9 cellular contexts compared by ENCODE assay signal in genomic region chr2:68925298-68925885, GRCh38. TPM values are rescaled to one million over a fixed set of nuclear protein-coding genes. Genes with fewer than 3 reads are reported as not detected.
DNase-seq lines count a peak whose midpoint lies in the region; ATAC-seq and TF ChIP-seq lines count a peak whose summit lies in the region.
"Had no signal": no experiment of that assay in that cellular context is flagged by ENCODE, and none has a peak within 500 bp of the region (broad histone marks: within the 10 kb centered on the region; RNA-seq: fewer than 3 reads in every experiment).

No MANE protein-coding gene starts in this region.

- TF ChIP-seq CTCF in OCI-LY1 (IDR thresholded peaks at IDR 0.05; ENCODE audit: low read length), result peak; percentile 92
- TF ChIP-seq CTCF in gastroesophageal sphincter (IDR thresholded peaks at IDR 0.05), result peak; percentile 87 to 94 (median 90)

- no peaks in the 10 kb centered on the region for H3K79me2 ChIP-seq in OCI-LY1 (ENCODE audit: insufficient read depth, low read length)

- H3K36me3 ChIP-seq in OCI-LY1 (ENCODE audit: insufficient read depth, low read length), result no peaks in the 10 kb centered on the region
- H3K36me3 ChIP-seq in gastroesophageal sphincter, result no peaks in the 10 kb centered on the region
- H3K36me3 ChIP-seq: BLaER1 had no signal

- 27 to 40% methylated on average over 8 of the region's 8 CpGs for WGBS in gastroesophageal sphincter (ENCODE audit: low coverage in 1 of 2), 2 donors

- peaks cover 18% of the 10 kb centered on the region for H3K27me3 Mint-ChIP-seq in activated T-helper 1 cell treated with anti-CD3 and anti-CD28 coated beads, Interleukin-12 subunit alpha, Interleukin-12 subunit beta, Interleukin-2, Interleukin-4 antibody, amounts not matched to agents 30 ng/mL and 10 ng/mL and 1 ng/mL, durations not matched to agents 14 hours and 24 hours and 36 hours (ENCODE audit: insufficient read depth)

- peaks cover 4% of the 10 kb centered on the region for H3K4me1 ChIP-seq in OCI-LY1 (ENCODE audit: insufficient read depth, low read length, severe bottlenecking)
- H3K4me1 ChIP-seq in gastroesophageal sphincter, result no peaks in the 10 kb centered on the region
- H3K4me1 ChIP-seq: BLaER1 had no signal

- H3K4me1 Mint-ChIP-seq in activated T-helper 1 cell treated with anti-CD3 and anti-CD28 coated beads, Interleukin-12 subunit alpha, Interleukin-12 subunit beta, Interleukin-2, Interleukin-4 antibody, amounts not matched to agents 30 ng/mL and 10 ng/mL and 1 ng/mL, durations not matched to agents 14 hours and 24 hours and 36 hours (ENCODE audit: low read depth), result peaks cover 12% of the 10 kb centered on the region

- no peaks in the 10 kb centered on the region for H3K9me3 ChIP-seq in OCI-LY1 (ENCODE audit: low read length)
- H3K9me3 ChIP-seq in gastroesophageal sphincter, result no peaks in the 10 kb centered on the region
- H3K9me3 ChIP-seq: BLaER1 had no signal

- no peak for TF ChIP-seq EP300 in gastroesophageal sphincter (IDR thresholded peaks at IDR 0.05)

- no peaks in the 10 kb centered on the region for H3K9me3 Mint-ChIP-seq in activated T-helper 1 cell treated with anti-CD3 and anti-CD28 coated beads, Interleukin-12 subunit alpha, Interleukin-12 subunit beta, Interleukin-2, Interleukin-4 antibody, amounts not matched to agents 30 ng/mL and 10 ng/mL and 1 ng/mL, durations not matched to agents 14 hours and 24 hours and 36 hours

- H3K9me2 ChIP-seq in OCI-LY1 (ENCODE audit: low read depth, low read length), result no peaks in the 10 kb centered on the region

- 0 out of 2 replicates have a peak overlapping the region, but pooled peaks have one; percentile 4 for H3K4me2 ChIP-seq in OCI-LY1 (ENCODE audit: low read length)
- H3K4me2 ChIP-seq: BLaER1 had no signal

- H3K27me3 ChIP-seq in OCI-LY1 (ENCODE audit: insufficient read depth, low read length) (no peaks in the 10 kb centered on the region), gastroesophageal sphincter (no peaks in the 10 kb centered on the region)
- H3K27me3 ChIP-seq: BLaER1 had no signal

- peak; percentile 44 for DNase-seq in DMS79 treated with DMSO at 0.1 percent for 48 hours (lab: John Stamatoyannopoulos, UW)
- DNase-seq in DMS79 (lab: John Stamatoyannopoulos, UW), result no peak
- DNase-seq in activated T-helper 1 cell treated with anti-CD3 and anti-CD28 coated beads, Interleukin-12 subunit alpha, Interleukin-12 subunit beta, Interleukin-2, Interleukin-4 antibody, amounts not matched to agents 30 ng/mL and 10 ng/mL and 1 ng/mL, durations not matched to agents 14 hours and 24 hours and 36 hours (ENCODE audit: low spot score), result peak; percentile 34
- DNase-seq in pons (ENCODE audit: low spot score), result peak; percentile 40
- no peak for DNase-seq in NCI-H774 (lab: John Stamatoyannopoulos, UW)

- ATAC-seq in HG03354 (IDR thresholded peaks at IDR 0.05; ENCODE audit: poor library complexity, severe bottlenecking, unreplicated experiment) (peak; percentile 74), gastroesophageal sphincter (no peak)

- intact Hi-C loops in activated T-helper 1 cell treated with anti-CD3 and anti-CD28 coated beads, Interleukin-12 subunit alpha, Interleukin-12 subunit beta, Interleukin-2, Interleukin-4 antibody, amounts not matched to agents 30 ng/mL and 10 ng/mL and 1 ng/mL, durations not matched to agents 14 hours and 24 hours and 36 hours (cut with micrococcal nuclease), result loop anchor here (1.0 kb wide), 6 partner anchors 17 to 462 kb away; no protein-coding TSS in a partner anchor

- H3K9ac ChIP-seq in OCI-LY1 (ENCODE audit: low read length), result no peak overlapping the region
- H3K9ac ChIP-seq: BLaER1 had no signal

- H3K4me3 ChIP-seq in OCI-LY1 (ENCODE audit: low read depth, low read length, poor library complexity, severe bottlenecking) (no peak overlapping the region), gastroesophageal sphincter (no peak overlapping the region)
- H3K4me3 ChIP-seq: BLaER1 had no signal

- H3K36me3 Mint-ChIP-seq in activated T-helper 1 cell treated with anti-CD3 and anti-CD28 coated beads, Interleukin-12 subunit alpha, Interleukin-12 subunit beta, Interleukin-2, Interleukin-4 antibody, amounts not matched to agents 30 ng/mL and 10 ng/mL and 1 ng/mL, durations not matched to agents 14 hours and 24 hours and 36 hours (ENCODE audit: low read depth), result no peaks in the 10 kb centered on the region

- no peak overlapping the region for H3K4me3 Mint-ChIP-seq in activated T-helper 1 cell treated with anti-CD3 and anti-CD28 coated beads, Interleukin-12 subunit alpha, Interleukin-12 subunit beta, Interleukin-2, Interleukin-4 antibody, amounts not matched to agents 30 ng/mL and 10 ng/mL and 1 ng/mL, durations not matched to agents 14 hours and 24 hours and 36 hours

- TF ChIP-seq POLR2A in gastroesophageal sphincter (IDR thresholded peaks at IDR 0.05), result no peak

- no peaks in the 10 kb centered on the region for H3F3A ChIP-seq in OCI-LY1 (ENCODE audit: insufficient read depth, low read length)

- no peaks in the 10 kb centered on the region for H4K20me1 ChIP-seq in OCI-LY1 (ENCODE audit: insufficient read depth, low read length)
- H4K20me1 ChIP-seq: BLaER1 had no signal

- H3K27ac ChIP-seq in OCI-LY1 (ENCODE audit: low read depth, low read length, poor library complexity, severe bottlenecking) (no peak overlapping the region), gastroesophageal sphincter (no peak overlapping the region)
- H3K27ac ChIP-seq: BLaER1 had no signal

- no peak overlapping the region for H3K27ac Mint-ChIP-seq in activated T-helper 1 cell treated with anti-CD3 and anti-CD28 coated beads, Interleukin-12 subunit alpha, Interleukin-12 subunit beta, Interleukin-2, Interleukin-4 antibody, amounts not matched to agents 30 ng/mL and 10 ng/mL and 1 ng/mL, durations not matched to agents 14 hours and 24 hours and 36 hours

- H2AFZ ChIP-seq in OCI-LY1 (ENCODE audit: low read length), result no peak overlapping the region

RNA-seq across cellular contexts. Expression of gene GKN2, which starts 27.3 kb away (rescaled TPM):
- total RNA-seq in activated T-helper 1 cell treated with anti-CD3 and anti-CD28 coated beads, Interleukin-12 subunit alpha, Interleukin-12 subunit beta, Interleukin-2, Interleukin-4 antibody, amounts not matched to agents 30 ng/mL and 10 ng/mL and 1 ng/mL, durations not matched to agents 14 hours and 24 hours and 36 hours, result not detected in 2 replicates
- total RNA-seq in gastroesophageal sphincter, result not detected

RNA-seq across cellular contexts. Expression of gene GKN1, which starts 49.0 kb away (rescaled TPM):
- total RNA-seq in activated T-helper 1 cell treated with anti-CD3 and anti-CD28 coated beads, Interleukin-12 subunit alpha, Interleukin-12 subunit beta, Interleukin-2, Interleukin-4 antibody, amounts not matched to agents 30 ng/mL and 10 ng/mL and 1 ng/mL, durations not matched to agents 14 hours and 24 hours and 36 hours, result not detected in 2 replicates
- total RNA-seq in gastroesophageal sphincter, result 1 to 10 TPM in 1 of 4 donors, under 1 TPM in 1, not detected in 2; 0.62 to 4.7 TPM

RNA-seq across cellular contexts. Expression of gene BMP10, which starts 54.2 kb away (rescaled TPM):
- not detected in 2 replicates for total RNA-seq in activated T-helper 1 cell treated with anti-CD3 and anti-CD28 coated beads, Interleukin-12 subunit alpha, Interleukin-12 subunit beta, Interleukin-2, Interleukin-4 antibody, amounts not matched to agents 30 ng/mL and 10 ng/mL and 1 ng/mL, durations not matched to agents 14 hours and 24 hours and 36 hours
- total RNA-seq in gastroesophageal sphincter, result under 1 TPM in 1 of 4 donors, not detected in 3; 0.19 TPM

Comparison
In these comparisons a context has a peak if more than half of its experiments do, and no peak if none do; other contexts are left out.
1. DNase-seq: peak in DMS79 treated with DMSO at 0.1 percent for 48 hours (single experiment), activated T-helper 1 cell treated with anti-CD3 and anti-CD28 coated beads, Interleukin-12 subunit alpha, Interleukin-12 subunit beta, Interleukin-2, Interleukin-4 antibody, amounts not matched to agents 30 ng/mL and 10 ng/mL and 1 ng/mL, durations not matched to agents 14 hours and 24 hours and 36 hours (single experiment) and pons (single experiment); none in DMS79 (single experiment) and NCI-H774 (single experiment).